In genomic region chr2:209307161-209308001, GRCh38 we compare ENCODE assay signal across 1 cellular context.
TF ChIP-seq lines count a peak whose summit lies in the region.

No MANE protein-coding gene starts in this region.

TF ChIP-seq in H1, 55 proteins besides CTCF, POLR2A, EP300 and RAD21:
- TF ChIP-seq ZNF274 (IDR thresholded peaks at IDR 0.05; ENCODE audit: borderline replicate concordance, extremely low read depth, low read length) = no peak
- TF ChIP-seq TAF7 (optimal IDR thresholded peaks at IDR 0.05; ENCODE audit: borderline replicate concordance, low read depth, low read length) = peak; percentile 64
- peak; percentile 11; the same call in 1 of the 2 replicates for TF ChIP-seq TEAD4 (IDR thresholded peaks at IDR 0.05; ENCODE audit: low read depth, low read length)
- peak; percentile 55 for TF ChIP-seq POLR2AphosphoS5 (IDR thresholded peaks at IDR 0.05; ENCODE audit: low read depth, low read length)
